In the genomic region with DNA sequence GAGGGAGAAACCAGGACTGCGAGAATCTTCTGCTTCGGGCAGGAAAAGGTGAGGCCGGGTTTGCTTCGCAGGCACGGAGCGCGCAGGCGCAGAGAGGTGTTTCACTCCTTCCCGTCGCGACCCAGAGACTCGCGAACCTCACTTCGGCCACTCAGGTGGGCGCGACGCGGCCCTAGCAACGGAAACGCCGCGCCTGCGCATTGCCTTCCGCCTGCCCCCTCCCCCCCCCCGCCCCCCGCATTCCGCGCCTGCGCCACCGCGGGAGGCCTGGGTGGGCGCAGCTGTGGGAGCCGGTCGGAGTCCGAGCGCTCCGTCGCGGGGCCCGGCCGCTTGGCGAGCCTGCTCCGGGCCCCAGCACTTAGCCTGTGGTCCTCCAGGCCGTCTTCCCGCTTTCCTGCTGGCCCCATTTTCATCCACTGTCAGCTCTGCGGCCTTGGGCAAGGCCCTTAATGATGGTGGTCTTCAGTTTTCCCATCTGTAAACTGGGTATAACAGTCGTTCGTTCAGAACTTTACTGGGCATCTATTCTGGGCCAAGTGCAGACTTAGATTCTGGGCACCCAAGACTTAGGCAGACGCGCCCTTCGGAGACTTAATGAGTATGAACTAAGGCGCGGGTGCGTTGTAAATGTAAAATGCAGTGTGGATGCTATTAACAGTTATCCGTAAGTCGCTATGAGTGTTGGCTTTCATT, we compare ENCODE assay signal across 8 cellular contexts.
DNase-seq lines count a peak whose midpoint lies in the region; ATAC-seq and TF ChIP-seq lines count a peak whose summit lies in the region.

No MANE protein-coding gene starts in this region.

- H3K36me3 ChIP-seq in mucosa of descending colon (ENCODE audit: low read depth) (no peaks in the 10 kb centered on the region), MM.1S (replicated peaks; ENCODE audit: insufficient read depth, low read length) (no peaks in the 10 kb centered on the region)

- no peak overlapping the region for H3K27ac Mint-ChIP-seq in effector memory CD8-positive, alpha-beta T cell

- intact Hi-C loops in mucosa of descending colon (cut with DNase I, micrococcal nuclease), result no loop called here

- H3K79me2 ChIP-seq in MM.1S (ENCODE audit: low read length), result no peaks in the 10 kb centered on the region

- H3K27ac ChIP-seq in MM.1S (ENCODE audit: low read length), result no peak overlapping the region

- H3K27me3 Mint-ChIP-seq in effector memory CD8-positive, alpha-beta T cell, result peaks cover 39 to 43% of the 10 kb centered on the region in 2 donors

- H3K4me1 Mint-ChIP-seq in effector memory CD8-positive, alpha-beta T cell (ENCODE audit: low read depth in 2 of 2), result peaks cover 3 to 6% of the 10 kb centered on the region in 2 donors

- H3K4me2 ChIP-seq in MM.1S (ENCODE audit: low read depth, low read length), result no peak overlapping the region

- peak overlapping the region; percentile 63 for H3K4me3 Mint-ChIP-seq in effector memory CD8-positive, alpha-beta T cell

- ATAC-seq in effector memory CD8-positive, alpha-beta T cell (replicated peaks), result peak; percentile 79
- peak; percentile 10 for ATAC-seq in mucosa of descending colon
- no peak for ATAC-seq in HG03342 (IDR thresholded peaks at IDR 0.05; ENCODE audit: unreplicated experiment)

- no peaks in the 10 kb centered on the region for H3F3A ChIP-seq in MM.1S (ENCODE audit: insufficient read depth, low read length)

- H3K9me3 ChIP-seq in mucosa of descending colon (no peaks in the 10 kb centered on the region), MM.1S (replicated peaks; ENCODE audit: insufficient read depth, low read length) (no peaks in the 10 kb centered on the region)

- no peaks in the 10 kb centered on the region for H3K27me3 ChIP-seq in MM.1S (replicated peaks; ENCODE audit: insufficient read depth, low read length)

- no peak overlapping the region for H3K4me3 ChIP-seq in mucosa of descending colon
- H3K4me3 ChIP-seq in MM.1S (ENCODE audit: low read length), result no peak overlapping the region

- H3K36me3 Mint-ChIP-seq in effector memory CD8-positive, alpha-beta T cell (ENCODE audit: insufficient read depth), result no peaks in the 10 kb centered on the region

- H3K9me2 ChIP-seq in MM.1S (replicated peaks; ENCODE audit: insufficient read depth, low read length), result no peaks in the 10 kb centered on the region

- no peaks in the 10 kb centered on the region for H3K9me3 Mint-ChIP-seq in effector memory CD8-positive, alpha-beta T cell

- H3K9ac ChIP-seq in MM.1S (ENCODE audit: low read length), result no peak overlapping the region

- TF ChIP-seq CTCF in mucosa of descending colon (IDR thresholded peaks at IDR 0.05) (no peak), MM.1S (IDR thresholded peaks at IDR 0.05; ENCODE audit: low read length) (no peak)

- peak; percentile 45 for DNase-seq in GM03348 (ENCODE audit: low spot score)
- peak; percentile 21 to 39 for DNase-seq in activated CD8-positive, alpha-beta memory T cell treated with anti-CD3 and anti-CD28 coated beads for 1 hour (ENCODE audit: extremely low read depth in 1 of 2, low read depth in 1 of 2)
- peak; percentile 21 to 43 (median 37) for DNase-seq in effector memory CD8-positive, alpha-beta T cell
- peak in 2 of 3 donors; percentile 16 to 34 for DNase-seq in mucosa of descending colon
- DNase-seq in stimulated activated CD8-positive, alpha-beta memory T cell treated with anti-CD3 and anti-CD28 coated beads, Interleukin-4, amount 100 ng/mL, for 4 hours (ENCODE audit: low read depth in 2 of 2, low spot score in 1 of 2), result peak; percentile 16 to 38
- DNase-seq in cerebellar nuclear complex (lab: John Stamatoyannopoulos, UW), result no peak
- DNase-seq in MM.1S, result no peak

- H4K20me1 ChIP-seq in MM.1S (ENCODE audit: insufficient read depth, low read length), result no peaks in the 10 kb centered on the region

- no peak overlapping the region for H2AFZ ChIP-seq in MM.1S (ENCODE audit: low read length)

- H3K4me1 ChIP-seq in mucosa of descending colon (ENCODE audit: low read depth), result no peaks in the 10 kb centered on the region
- no peaks in the 10 kb centered on the region for H3K4me1 ChIP-seq in MM.1S (ENCODE audit: low read length)

Comparison
In these comparisons a context has a peak if more than half of its experiments do, and no peak if none do; other contexts are left out.
1. DNase-seq: peak in GM03348 (single experiment), activated CD8-positive, alpha-beta memory T cell treated with anti-CD3 and anti-CD28 coated beads for 1 hour (2 of 2), effector memory CD8-positive, alpha-beta T cell (3 of 3), mucosa of descending colon (2 of 3) and stimulated activated CD8-positive, alpha-beta memory T cell treated with anti-CD3 and anti-CD28 coated beads, Interleukin-4, amount 100 ng/mL, for 4 hours (2 of 2); none in cerebellar nuclear complex (0 of 2) and MM.1S (single experiment).